Comparison of ENCODE assay signal across 15 cellular contexts in the genomic region with DNA sequence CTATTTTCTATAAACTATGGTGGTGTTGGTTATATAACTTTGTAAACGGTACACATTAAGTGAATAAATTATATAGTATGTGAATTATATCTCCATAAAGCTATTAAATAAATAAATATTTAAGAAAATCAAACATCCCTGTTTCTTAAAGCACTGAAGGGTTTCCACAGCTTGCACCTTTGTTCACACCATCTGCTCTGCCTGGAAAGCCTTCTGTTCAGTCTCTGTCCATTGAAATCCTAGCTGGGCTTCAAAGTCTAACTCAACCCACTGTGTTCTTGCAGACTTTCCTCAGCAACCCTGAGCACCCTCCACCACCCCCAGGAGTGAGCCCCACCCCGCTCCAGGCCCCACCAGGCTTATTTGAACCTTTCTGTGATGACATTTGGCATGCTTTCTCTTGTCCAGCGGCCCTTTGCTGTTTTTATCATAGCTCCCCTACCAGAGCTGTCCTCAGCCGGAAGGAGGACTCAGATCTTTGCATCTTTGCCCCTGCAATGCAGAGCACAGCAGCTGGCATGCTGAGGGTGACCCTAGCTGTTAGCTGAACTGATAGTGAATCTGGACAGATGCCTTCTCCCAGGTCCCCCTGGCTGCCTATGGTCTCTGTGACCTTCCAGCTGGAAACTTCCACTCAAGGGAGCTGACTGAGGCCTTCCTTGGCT.
DNase-seq lines count a peak whose midpoint lies in the region; ATAC-seq, FAIRE-seq and TF ChIP-seq lines count a peak whose summit lies in the region.
"Had no signal": no experiment of that assay in that cellular context is flagged by ENCODE, and none has a peak within 500 bp of the region (broad histone marks: within the 10 kb centered on the region; RNA-seq: fewer than 3 reads in every experiment).

No MANE protein-coding gene starts in this region.

- no peaks in the 10 kb centered on the region for H3K27me3 Mint-ChIP-seq in CD4-positive, CD25-positive, alpha-beta regulatory T cell
- H3K27me3 Mint-ChIP-seq in naive thymus-derived CD4-positive, alpha-beta T cell = no peaks in the 10 kb centered on the region
- H3K27me3 Mint-ChIP-seq: activated naive CD8-positive, alpha-beta T cell had no signal

- no peak for FAIRE-seq in frontal cortex (lab: Jason Lieb, UNC)

- H3K27ac Mint-ChIP-seq in CD4-positive, CD25-positive, alpha-beta regulatory T cell = peak overlapping the region; percentile 59 to 83 (median 62)
- H3K27ac Mint-ChIP-seq in naive thymus-derived CD4-positive, alpha-beta T cell = peak overlapping the region in 5 of 9 donors; percentile 51 to 72 (median 67)
- H3K27ac Mint-ChIP-seq: activated naive CD8-positive, alpha-beta T cell had no signal

- no peak for DNase-seq in CD4-positive, CD25-positive, alpha-beta regulatory T cell
- DNase-seq in DMS 273 treated with DMSO at 0.1 percent for 48 hours (lab: John Stamatoyannopoulos, UW) (peak; percentile 91), ascending aorta (ENCODE audit: low spot score in 2 of 2) (no peak), GM19238 (ENCODE audit: insufficient read length, low spot score) (no peak), frontal cortex (ENCODE audit: low spot score in 2 of 2) (no peak), NOMO-1 treated with DMSO at 0.1 percent for 48 hours (lab: John Stamatoyannopoulos, UW; ENCODE audit: unreplicated experiment) (no peak)
- no peak for DNase-seq in naive thymus-derived CD4-positive, alpha-beta T cell
- DNase-seq: cortex of kidney, NCI-H2081, PC-9, T-helper 2 cell had no signal

- no peaks in the 10 kb centered on the region for H3K36me3 ChIP-seq in CD4-positive, CD25-positive, alpha-beta regulatory T cell (ENCODE audit: control insufficient read depth, insufficient read depth, low read length)
- no peaks in the 10 kb centered on the region for H3K36me3 ChIP-seq in ascending aorta
- H3K36me3 ChIP-seq in naive thymus-derived CD4-positive, alpha-beta T cell (ENCODE audit: control insufficient read depth in 2 of 3, insufficient read depth in 3 of 3, low read length in 3 of 3) = no peaks in the 10 kb centered on the region
- H3K36me3 ChIP-seq: BLaER1 had no signal

- no peaks in the 10 kb centered on the region for H3K36me3 Mint-ChIP-seq in CD4-positive, CD25-positive, alpha-beta regulatory T cell
- peaks cover 0 to 22% (median 0%) of the 10 kb centered on the region in 5 donors for H3K36me3 Mint-ChIP-seq in naive thymus-derived CD4-positive, alpha-beta T cell
- H3K36me3 Mint-ChIP-seq: activated naive CD8-positive, alpha-beta T cell had no signal

- no peak overlapping the region for H3K27ac ChIP-seq in CD4-positive, CD25-positive, alpha-beta regulatory T cell (ENCODE audit: insufficient read depth, low read length, poor library complexity, severe bottlenecking)
- peak overlapping the region; percentile 59 to 64 for H3K27ac ChIP-seq in ascending aorta
- no peak overlapping the region for H3K27ac ChIP-seq in naive thymus-derived CD4-positive, alpha-beta T cell (ENCODE audit: low read depth, low read length)
- H3K27ac ChIP-seq: BLaER1, KMS-11, PC-9 had no signal

- peaks cover 10% of the 10 kb centered on the region for H3K4me1 ChIP-seq in CD4-positive, CD25-positive, alpha-beta regulatory T cell (ENCODE audit: control insufficient read depth, insufficient read depth, low read length, poor library complexity, severe bottlenecking)
- peaks cover 18 to 28% of the 10 kb centered on the region in 2 donors for H3K4me1 ChIP-seq in ascending aorta
- peaks cover 23 to 30% of the 10 kb centered on the region in 2 donors for H3K4me1 ChIP-seq in naive thymus-derived CD4-positive, alpha-beta T cell (ENCODE audit: control insufficient read depth in 2 of 2, insufficient read depth in 2 of 2, low read length in 2 of 2)

- peaks cover 9 to 32% (median 19%) of the 10 kb centered on the region in 4 donors for H3K4me1 Mint-ChIP-seq in CD4-positive, CD25-positive, alpha-beta regulatory T cell
- H3K4me1 Mint-ChIP-seq in naive thymus-derived CD4-positive, alpha-beta T cell = peaks cover 30 to 61% (median 36%) of the 10 kb centered on the region in 7 donors

- intact Hi-C loops in ascending aorta (cut with DNase I) = loop anchor here (10.0 kb wide), 1 partner anchor 106 kb away; the partner anchor contains the start of gene HERC1
- intact Hi-C loops in naive thymus-derived CD4-positive, alpha-beta T cell (cut with micrococcal nuclease) = no loop called here

- no peak for ATAC-seq in CD4-positive, CD25-positive, alpha-beta regulatory T cell (ENCODE audit: low read depth in 2 of 2)
- ATAC-seq in naive thymus-derived CD4-positive, alpha-beta T cell = no peak
- ATAC-seq in GM18520 (IDR thresholded peaks at IDR 0.05; ENCODE audit: unreplicated experiment) = no peak

- POLR2A ChIA-PET in naive thymus-derived CD4-positive, alpha-beta T cell (lab: Charles Lee) = no interaction called here

- CTCF ChIA-PET in naive thymus-derived CD4-positive, alpha-beta T cell (lab: Charles Lee) = interaction anchor here (0.8 kb wide), 1 partner anchor 120 kb away, joined by 3 read pairs; no protein-coding TSS in a partner anchor

- H3K9me3 ChIP-seq in CD4-positive, CD25-positive, alpha-beta regulatory T cell (ENCODE audit: control insufficient read depth in 2 of 2, low read length in 2 of 2) = no peaks in the 10 kb centered on the region
- no peaks in the 10 kb centered on the region for H3K9me3 ChIP-seq in ascending aorta
- H3K9me3 ChIP-seq in naive thymus-derived CD4-positive, alpha-beta T cell (ENCODE audit: control insufficient read depth in 2 of 3, low read length in 3 of 3) = no peaks in the 10 kb centered on the region
- H3K9me3 ChIP-seq: BLaER1 had no signal

- H3K27me3 ChIP-seq in CD4-positive, CD25-positive, alpha-beta regulatory T cell (ENCODE audit: control insufficient read depth, insufficient read depth, low read length) = no peaks in the 10 kb centered on the region
- no peaks in the 10 kb centered on the region for H3K27me3 ChIP-seq in ascending aorta
- no peaks in the 10 kb centered on the region for H3K27me3 ChIP-seq in naive thymus-derived CD4-positive, alpha-beta T cell (ENCODE audit: control insufficient read depth in 2 of 2, insufficient read depth in 2 of 2, low read length in 2 of 2)
- H3K27me3 ChIP-seq: BLaER1 had no signal

- no peak for TF ChIP-seq CTCF in ascending aorta (IDR thresholded peaks at IDR 0.05)

- H3K9me3 Mint-ChIP-seq in CD4-positive, CD25-positive, alpha-beta regulatory T cell = peaks cover 0 to 2% (median 0%) of the 10 kb centered on the region in 7 donors
- peaks cover 0 to 3% (median 0%) of the 10 kb centered on the region in 11 donors for H3K9me3 Mint-ChIP-seq in naive thymus-derived CD4-positive, alpha-beta T cell

- no peak overlapping the region for H3K4me3 Mint-ChIP-seq in CD4-positive, CD25-positive, alpha-beta regulatory T cell
- no peak overlapping the region for H3K4me3 Mint-ChIP-seq in naive thymus-derived CD4-positive, alpha-beta T cell
- H3K4me3 Mint-ChIP-seq: activated naive CD8-positive, alpha-beta T cell had no signal

- H3K4me3 ChIP-seq in CD4-positive, CD25-positive, alpha-beta regulatory T cell (ENCODE audit: low read depth, low read length) = no peak overlapping the region
- no peak overlapping the region for H3K4me3 ChIP-seq in ascending aorta
- no peak overlapping the region for H3K4me3 ChIP-seq in naive thymus-derived CD4-positive, alpha-beta T cell (ENCODE audit: low read length)
- H3K4me3 ChIP-seq: BLaER1, PC-9 had no signal

Comparison
In these comparisons a context has a peak if more than half of its experiments do, and no peak if none do; other contexts are left out.
1. H3K27ac ChIP-seq: peak in ascending aorta (2 of 2); none in CD4-positive, CD25-positive, alpha-beta regulatory T cell (single experiment) and naive thymus-derived CD4-positive, alpha-beta T cell (single experiment).